In the genomic region with DNA sequence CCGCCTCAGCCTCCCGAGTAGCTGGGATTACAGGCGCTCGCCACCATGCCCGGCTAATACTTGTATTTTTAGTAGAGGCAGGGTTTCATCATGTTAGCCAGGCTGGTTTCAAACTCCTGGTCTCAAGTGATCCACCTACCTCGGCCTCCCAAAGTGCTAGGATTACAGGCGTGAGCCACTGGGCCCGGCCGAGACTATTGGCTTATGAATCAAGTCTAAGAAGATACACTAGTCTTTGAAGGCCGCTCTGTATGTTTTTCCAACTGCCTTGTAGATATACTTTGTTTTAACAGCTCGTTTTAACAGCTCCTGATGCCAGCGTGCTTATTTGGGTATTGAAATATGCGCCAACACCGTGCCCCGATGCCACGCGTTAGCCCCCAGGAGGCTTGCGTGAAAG, we compare ENCODE assay signal across 22 cellular contexts.
"Had no signal": no experiment of that assay in that cellular context is flagged by ENCODE, and none has a peak within 500 bp of the region (broad histone marks: within the 10 kb centered on the region; RNA-seq: fewer than 3 reads in every experiment).

No MANE protein-coding gene starts in this region.

- H3K4me1 ChIP-seq: left lung, upper lobe of right lung had no signal

- H3K4me3 ChIP-seq: esophagus squamous epithelium, left lung, lung, stomach, thyroid gland, upper lobe of right lung had no signal

- DNase-seq: activated CD4-positive, alpha-beta T cell treated with anti-CD3 and anti-CD28 coated beads for 4 hours; activated CD4-positive, alpha-beta T cell treated with anti-CD3 and anti-CD28 coated beads, Interleukin-2, amount 50 U/mL, for 4 hours; activated naive CD4-positive, alpha-beta T cell; activated T-cell treated with anti-CD3 and anti-CD28 coated beads for 4 hours; activated T-cell treated with anti-CD3 and anti-CD28 coated beads, Interleukin-2, amount 50 U/mL, for 72 hours; endodermal cell; esophagus squamous epithelium; nucleus accumbens; right cardiac atrium; stimulated activated CD4-positive, alpha-beta T cell treated with anti-CD3 and anti-CD28 coated beads, Interleukin-15, amount 100 ng/mL, for 24 hours; stimulated activated CD4-positive, alpha-beta T cell treated with anti-CD3 and anti-CD28 coated beads, Interleukin-2, amount 100 ng/mL, for 24 hours; stimulated activated naive B cell treated with anti-CD40 and anti-IgM and Interleukin-4, amounts not matched to agents 10 μg/mL and 1 μg/mL and 100 μg/mL, for 72 hours; stomach; thyroid gland; upper lobe of right lung had no signal

- H3K4me1 Mint-ChIP-seq: central memory CD8-positive, alpha-beta T cell had no signal

- FAIRE-seq: bronchial epithelial cell, frontal cortex had no signal

- ATAC-seq: activated naive CD4-positive, alpha-beta T cell treated with anti-CD3 and anti-CD28 coated beads, Interleukin-2, amount 50 U/mL, for 72 hours; activated T-cell treated with anti-CD3 and anti-CD28 coated beads, Interleukin-2, amount 50 U/mL, for 72 hours; left lung; right cardiac atrium; stimulated activated naive B cell treated with anti-CD40 and anti-IgM and Interleukin-4, amounts not matched to agents 10 μg/mL and 1 μg/mL and 100 μg/mL, for 72 hours; upper lobe of right lung had no signal

- H3K27ac Mint-ChIP-seq: activated naive CD4-positive, alpha-beta T cell treated with anti-CD3 and anti-CD28 coated beads, Interleukin-2, amount 50 U/mL, for 72 hours; activated T-cell treated with anti-CD3 and anti-CD28 coated beads, Interleukin-2, amount 50 U/mL, for 72 hours; dendritic cell treated with granulocyte-macrophage colony-stimulating factor and Interleukin-4, amounts not matched to agents 40 ng/mL and 50 ng/mL, for 4 days; stimulated activated naive B cell treated with anti-CD40 and anti-IgM and Interleukin-4, amounts not matched to agents 10 μg/mL and 1 μg/mL and 100 μg/mL, for 72 hours had no signal

- H3K36me3 ChIP-seq: thyroid gland, upper lobe of right lung had no signal

- H3K27ac ChIP-seq: esophagus squamous epithelium, left lung, stomach, thyroid gland, upper lobe of right lung had no signal

- H3K36me3 Mint-ChIP-seq: activated naive CD4-positive, alpha-beta T cell treated with anti-CD3 and anti-CD28 coated beads, Interleukin-2, amount 50 U/mL, for 72 hours had no signal

- H3K9me3 Mint-ChIP-seq: activated naive CD4-positive, alpha-beta T cell treated with anti-CD3 and anti-CD28 coated beads, Interleukin-2, amount 50 U/mL, for 72 hours; activated T-cell treated with anti-CD3 and anti-CD28 coated beads, Interleukin-2, amount 50 U/mL, for 72 hours; central memory CD8-positive, alpha-beta T cell; dendritic cell treated with granulocyte-macrophage colony-stimulating factor and Interleukin-4, amounts not matched to agents 40 ng/mL and 50 ng/mL, for 4 days; endodermal cell; stimulated activated naive B cell treated with anti-CD40 and anti-IgM and Interleukin-4, amounts not matched to agents 10 μg/mL and 1 μg/mL and 100 μg/mL, for 72 hours had no signal

- H3K9me3 ChIP-seq: esophagus squamous epithelium, left lung, stomach, thyroid gland, upper lobe of right lung had no signal

- H3K4me3 Mint-ChIP-seq: activated T-cell treated with anti-CD3 and anti-CD28 coated beads, Interleukin-2, amount 50 U/mL, for 72 hours; central memory CD8-positive, alpha-beta T cell; dendritic cell treated with granulocyte-macrophage colony-stimulating factor and Interleukin-4, amounts not matched to agents 40 ng/mL and 50 ng/mL, for 4 days; endodermal cell; stimulated activated naive B cell treated with anti-CD40 and anti-IgM and Interleukin-4, amounts not matched to agents 10 μg/mL and 1 μg/mL and 100 μg/mL, for 72 hours had no signal

- H3K27me3 Mint-ChIP-seq: central memory CD8-positive, alpha-beta T cell; dendritic cell treated with granulocyte-macrophage colony-stimulating factor and Interleukin-4, amounts not matched to agents 40 ng/mL and 50 ng/mL, for 4 days; stimulated activated naive B cell treated with anti-CD40 and anti-IgM and Interleukin-4, amounts not matched to agents 10 μg/mL and 1 μg/mL and 100 μg/mL, for 72 hours had no signal

- H3K27me3 ChIP-seq: esophagus squamous epithelium, left lung, stomach, thyroid gland, upper lobe of right lung had no signal
